Comparison of ENCODE assay signal across 29 cellular contexts in the genomic region with DNA sequence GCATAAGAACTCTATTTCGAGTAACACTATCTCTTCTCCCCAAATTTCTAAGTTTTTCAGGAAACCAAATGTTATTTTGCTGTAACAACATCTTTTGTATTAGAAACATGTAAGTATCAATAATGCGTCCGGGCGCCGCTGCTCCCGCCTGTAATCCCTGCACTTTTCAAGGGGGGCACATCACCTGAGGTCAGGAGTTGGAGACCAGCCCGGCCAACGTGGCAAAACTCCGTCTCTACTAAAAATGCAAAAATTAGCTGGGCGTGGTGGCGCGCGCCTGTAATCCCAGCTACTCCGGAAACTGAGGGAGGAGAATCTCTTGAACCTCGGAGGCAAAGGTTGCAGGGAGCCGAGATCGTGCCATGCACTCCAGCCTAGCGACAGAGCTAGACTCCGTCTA.
"Had no signal": no experiment of that assay in that cellular context is flagged by ENCODE, and none has a peak within 500 bp of the region (broad histone marks: within the 10 kb centered on the region; RNA-seq: fewer than 3 reads in every experiment).

No MANE protein-coding gene starts in this region.

- H3K4me3 Mint-ChIP-seq: dendritic cell treated with granulocyte-macrophage colony-stimulating factor and Interleukin-4, amounts not matched to agents 40 ng/mL and 50 ng/mL, for 4 days; effector memory CD8-positive, alpha-beta T cell; endodermal cell had no signal

- H3K36me3 ChIP-seq: colonic mucosa, esophagus muscularis mucosa, esophagus squamous epithelium, gastrocnemius medialis, gastroesophageal sphincter, heart left ventricle, heart right ventricle had no signal

- H3K4me1 Mint-ChIP-seq: endodermal cell had no signal

- H3K4me1 ChIP-seq: colonic mucosa, esophagus muscularis mucosa, esophagus squamous epithelium, foreskin keratinocyte, gastrocnemius medialis, gastroesophageal sphincter, heart left ventricle, heart right ventricle had no signal

- H3K9me3 ChIP-seq: colonic mucosa, esophagus muscularis mucosa, esophagus squamous epithelium, gastrocnemius medialis, gastroesophageal sphincter, heart left ventricle had no signal

- H3K27ac Mint-ChIP-seq: dendritic cell treated with granulocyte-macrophage colony-stimulating factor and Interleukin-4, amounts not matched to agents 40 ng/mL and 50 ng/mL, for 4 days; effector memory CD8-positive, alpha-beta T cell; endodermal cell had no signal

- H3K9me3 Mint-ChIP-seq: endodermal cell had no signal

- FAIRE-seq: colon, endometrium, endothelial cell of umbilical vein, frontal cortex had no signal

- H3K27ac ChIP-seq: colonic mucosa, coronary artery, dorsolateral prefrontal cortex, epithelial cell of prostate, esophagus muscularis mucosa, esophagus squamous epithelium, foreskin keratinocyte, gastrocnemius medialis, gastroesophageal sphincter, heart left ventricle, heart right ventricle had no signal

- H3K27me3 Mint-ChIP-seq: dendritic cell treated with granulocyte-macrophage colony-stimulating factor and Interleukin-4, amounts not matched to agents 40 ng/mL and 50 ng/mL, for 4 days; effector memory CD8-positive, alpha-beta T cell had no signal

- H3K4me3 ChIP-seq: colonic mucosa, coronary artery, dorsolateral prefrontal cortex, esophagus muscularis mucosa, esophagus squamous epithelium, gastrocnemius medialis, gastroesophageal sphincter, heart left ventricle, heart right ventricle had no signal

- H3K27me3 ChIP-seq: colonic mucosa, dorsolateral prefrontal cortex, esophagus muscularis mucosa, esophagus squamous epithelium, foreskin keratinocyte, gastrocnemius medialis, gastroesophageal sphincter, heart left ventricle, heart right ventricle had no signal

- ATAC-seq: effector memory CD8-positive, alpha-beta T cell; esophagus mucosa; foreskin keratinocyte; gastrocnemius medialis; gastroesophageal sphincter; heart left ventricle; heart right ventricle had no signal

- DNase-seq: colonic mucosa; cortex of kidney; dermis blood vessel endothelial cell; effector CD4-positive, alpha-beta T cell; effector CD8-positive, alpha-beta T cell; effector memory CD4-positive, alpha-beta T cell; effector memory CD8-positive, alpha-beta T cell; endodermal cell; erythroblast; esophagus squamous epithelium; foreskin fibroblast; foreskin keratinocyte; foreskin melanocyte; gastrocnemius medialis; glutamatergic neuron; head of caudate nucleus; heart right ventricle had no signal
